ENCODE assay signal across 36 cellular contexts in the genomic region with DNA sequence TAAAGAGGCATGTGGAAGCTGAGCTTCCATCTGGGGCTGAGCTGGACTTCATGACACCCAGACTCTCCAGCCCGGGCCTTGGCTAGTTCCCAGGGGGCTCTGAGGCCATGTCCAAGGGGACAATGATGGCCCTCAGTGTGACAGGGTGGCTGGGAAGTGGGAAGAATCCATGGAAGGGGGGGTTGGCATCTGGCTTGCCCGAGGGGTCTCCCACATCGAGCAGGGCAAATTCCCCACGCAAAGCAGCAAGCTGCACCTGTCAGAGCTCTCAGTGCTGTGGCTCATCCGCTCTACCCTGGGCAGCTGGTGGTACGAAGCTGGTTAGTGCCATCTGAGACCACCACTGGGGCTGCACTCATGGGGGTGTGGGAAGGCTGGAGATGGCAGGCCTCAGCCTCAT. TPM values are rescaled to one million over a fixed set of nuclear protein-coding genes. Genes with fewer than 3 reads are reported as not detected.
"Had no signal": no experiment of that assay in that cellular context is flagged by ENCODE, and none has a peak within 500 bp of the region (broad histone marks: within the 10 kb centered on the region; RNA-seq: fewer than 3 reads in every experiment).

No MANE protein-coding gene starts in this region.

- H3K9me3 Mint-ChIP-seq: activated B cell treated with CpG ODN at 0.5 μM for 24 hours; activated CD4-positive, alpha-beta memory T cell treated with anti-CD3 and anti-CD28 coated beads, Interleukin-2, amount 10 ng/mL, durations not matched to agents 7 days and 5 days; activated CD4-positive, alpha-beta T cell treated with anti-CD3 and anti-CD28 coated beads, Interleukin-2, amount 10 ng/mL, durations not matched to agents 7 days and 5 days; activated naive CD4-positive, alpha-beta T cell treated with anti-CD3 and anti-CD28 coated beads, Interleukin-2, amount 10 ng/mL, durations not matched to agents 7 days and 5 days; activated naive CD4-positive, alpha-beta T cell treated with anti-CD3 and anti-CD28 coated beads, Interleukin-2, amount 50 U/mL, for 24 hours; activated naive CD8-positive, alpha-beta T cell treated with anti-CD3 and anti-CD28 coated beads, Interleukin-2, amount 10 ng/mL, durations not matched to agents 7 days and 5 days; activated naive CD8-positive, alpha-beta T cell treated with anti-CD3 and anti-CD28 coated beads, Interleukin-2, amount 50 U/mL, for 24 hours; activated T-cell treated with anti-CD3 and anti-CD28 coated beads, Interleukin-2, amount 50 U/mL, for 24 hours; activated T-helper 2 cell treated with anti-CD3 and anti-CD28 coated beads, Interferon-gamma antibody, Interleukin-2, Interleukin-4, amounts not matched to agents 10 μg/mL and 5 μg/mL and 100 μg/mL, durations not matched to agents 14 hours and 24 hours and 36 hours; brain; T-helper 1 cell treated with Interleukin-12 subunit alpha and Interleukin-12 subunit beta and Interleukin-4 antibody, amounts not matched to agents 30 μg/mL and 1 μg/mL, for 36 hours; T-helper 2 cell treated with Interferon-gamma antibody and Interleukin-4, amounts not matched to agents 5 μg/mL and 100 μg/mL, for 36 hours had no signal

- H3K4me3 ChIP-seq: ascending aorta, cardiac muscle cell had no signal

- H3K27ac Mint-ChIP-seq: activated B cell treated with CpG ODN at 0.5 μM for 24 hours; activated CD4-positive, alpha-beta memory T cell treated with anti-CD3 and anti-CD28 coated beads, Interleukin-2, amount 10 ng/mL, durations not matched to agents 7 days and 5 days; activated CD4-positive, alpha-beta T cell treated with anti-CD3 and anti-CD28 coated beads, Interleukin-2, amount 10 ng/mL, durations not matched to agents 7 days and 5 days; activated CD8-positive, alpha-beta memory T cell treated with anti-CD3 and anti-CD28 coated beads, Interleukin-2, amount 10 ng/mL, durations not matched to agents 7 days and 5 days; activated CD8-positive, alpha-beta T cell treated with anti-CD3 and anti-CD28 coated beads, Interleukin-2, amount 10 ng/mL, durations not matched to agents 7 days and 5 days; activated naive CD4-positive, alpha-beta T cell treated with anti-CD3 and anti-CD28 coated beads, Interleukin-2, amount 10 ng/mL, durations not matched to agents 7 days and 5 days; activated naive CD4-positive, alpha-beta T cell treated with anti-CD3 and anti-CD28 coated beads, Interleukin-2, amount 50 U/mL, for 24 hours; activated naive CD8-positive, alpha-beta T cell; activated naive CD8-positive, alpha-beta T cell treated with anti-CD3 and anti-CD28 coated beads, Interleukin-2, amount 10 ng/mL, durations not matched to agents 7 days and 5 days; activated naive CD8-positive, alpha-beta T cell treated with anti-CD3 and anti-CD28 coated beads, Interleukin-2, amount 50 U/mL, for 24 hours; activated T-cell treated with anti-CD3 and anti-CD28 coated beads, Interleukin-2, amount 50 U/mL, for 24 hours; activated T-helper 2 cell treated with anti-CD3 and anti-CD28 coated beads, Interferon-gamma antibody, Interleukin-2, Interleukin-4, amounts not matched to agents 10 μg/mL and 5 μg/mL and 100 μg/mL, durations not matched to agents 14 hours and 24 hours and 36 hours; brain; T-helper 1 cell treated with Interleukin-12 subunit alpha and Interleukin-12 subunit beta and Interleukin-4 antibody, amounts not matched to agents 30 μg/mL and 1 μg/mL, for 36 hours; T-helper 2 cell treated with Interferon-gamma antibody and Interleukin-4, amounts not matched to agents 5 μg/mL and 100 μg/mL, for 36 hours had no signal

- FAIRE-seq: bronchial epithelial cell, TTC549 had no signal

- DNase-seq: activated B cell treated with CpG ODN at 0.5 μM for 24 hours; activated CD4-positive, alpha-beta memory T cell treated with anti-CD3 and anti-CD28 coated beads, Interleukin-2, amount 10 ng/mL, durations not matched to agents 7 days and 5 days; activated CD4-positive, alpha-beta T cell treated with anti-CD3 and anti-CD28 coated beads for 48 hours; activated CD4-positive, alpha-beta T cell treated with anti-CD3 and anti-CD28 coated beads, Interleukin-2, amount 10 ng/mL, durations not matched to agents 7 days and 5 days; activated CD4-positive, alpha-beta T cell treated with anti-CD3 and anti-CD28 coated beads, Interleukin-2, amount 50 U/mL, for 48 hours; activated CD4-positive, CD25-positive, alpha-beta regulatory T cell treated with anti-CD3 and anti-CD28 coated beads, Interleukin-2, amount 50 U/mL, for 72 hours; activated CD8-positive, alpha-beta memory T cell treated with anti-CD3 and anti-CD28 coated beads for 24 hours; activated CD8-positive, alpha-beta memory T cell treated with anti-CD3 and anti-CD28 coated beads, Interleukin-2, amount 10 ng/mL, durations not matched to agents 7 days and 5 days; activated CD8-positive, alpha-beta memory T cell treated with anti-CD3 and anti-CD28 coated beads, Interleukin-2, amount 50 U/mL, for 48 hours; activated CD8-positive, alpha-beta T cell treated with anti-CD3 and anti-CD28 coated beads, Interleukin-2, amount 10 ng/mL, durations not matched to agents 7 days and 5 days; activated effector memory CD4-positive, alpha-beta T cell treated with Interleukin-2 at 50 U/mL for 16 hours; activated gamma-delta T cell; activated naive CD4-positive, alpha-beta T cell treated with anti-CD3 and anti-CD28 coated beads, Interleukin-2, amount 10 ng/mL, durations not matched to agents 7 days and 5 days; activated naive CD4-positive, alpha-beta T cell treated with Interleukin-2 at 50 U/mL for 16 hours; activated naive CD8-positive, alpha-beta T cell treated with anti-CD3 and anti-CD28 coated beads, Interleukin-2, amount 10 ng/mL, durations not matched to agents 7 days and 5 days; activated naive CD8-positive, alpha-beta T cell treated with anti-CD3 and anti-CD28 coated beads, Interleukin-2, amount 50 U/mL, for 24 hours; activated T-cell treated with anti-CD3 and anti-CD28 coated beads, Interleukin-2, amount 50 U/mL, for 24 hours; activated T-cell treated with anti-CD3 and anti-CD28 coated beads, Interleukin-2, amount 50 U/mL, for 48 hours; amygdala; anterior cingulate cortex; central memory CD4-positive, alpha-beta T cell; T-helper 1 cell; T-helper 2 cell; T-helper 9 cell had no signal

- H3K36me3 Mint-ChIP-seq: activated CD8-positive, alpha-beta memory T cell treated with anti-CD3 and anti-CD28 coated beads, Interleukin-2, amount 10 ng/mL, durations not matched to agents 7 days and 5 days; activated naive CD4-positive, alpha-beta T cell treated with anti-CD3 and anti-CD28 coated beads, Interleukin-2, amount 10 ng/mL, durations not matched to agents 7 days and 5 days; activated naive CD4-positive, alpha-beta T cell treated with anti-CD3 and anti-CD28 coated beads, Interleukin-2, amount 50 U/mL, for 24 hours; activated naive CD8-positive, alpha-beta T cell; activated naive CD8-positive, alpha-beta T cell treated with anti-CD3 and anti-CD28 coated beads, Interleukin-2, amount 10 ng/mL, durations not matched to agents 7 days and 5 days; brain had no signal

- H3K36me3 ChIP-seq: ascending aorta, cardiac muscle cell had no signal

- H3K27me3 ChIP-seq: ascending aorta, cardiac muscle cell had no signal

- ATAC-seq: activated CD8-positive, alpha-beta memory T cell treated with anti-CD3 and anti-CD28 coated beads, Interleukin-2, amount 10 ng/mL, durations not matched to agents 7 days and 5 days; activated CD8-positive, alpha-beta T cell treated with anti-CD3 and anti-CD28 coated beads, Interleukin-2, amount 10 ng/mL, durations not matched to agents 7 days and 5 days; activated naive CD8-positive, alpha-beta T cell treated with anti-CD3 and anti-CD28 coated beads, Interleukin-2, amount 50 U/mL, for 24 hours had no signal

- H3K27ac ChIP-seq: ascending aorta, cardiac muscle cell, VCaP had no signal

- H3K9me3 ChIP-seq: ascending aorta had no signal

- H3K4me3 Mint-ChIP-seq: activated B cell treated with CpG ODN at 0.5 μM for 24 hours; activated CD4-positive, alpha-beta memory T cell treated with anti-CD3 and anti-CD28 coated beads, Interleukin-2, amount 10 ng/mL, durations not matched to agents 7 days and 5 days; activated CD4-positive, alpha-beta T cell treated with anti-CD3 and anti-CD28 coated beads, Interleukin-2, amount 10 ng/mL, durations not matched to agents 7 days and 5 days; activated CD8-positive, alpha-beta memory T cell treated with anti-CD3 and anti-CD28 coated beads, Interleukin-2, amount 10 ng/mL, durations not matched to agents 7 days and 5 days; activated CD8-positive, alpha-beta T cell treated with anti-CD3 and anti-CD28 coated beads, Interleukin-2, amount 10 ng/mL, durations not matched to agents 7 days and 5 days; activated naive CD4-positive, alpha-beta T cell treated with anti-CD3 and anti-CD28 coated beads, Interleukin-2, amount 10 ng/mL, durations not matched to agents 7 days and 5 days; activated naive CD4-positive, alpha-beta T cell treated with anti-CD3 and anti-CD28 coated beads, Interleukin-2, amount 50 U/mL, for 24 hours; activated naive CD8-positive, alpha-beta T cell; activated naive CD8-positive, alpha-beta T cell treated with anti-CD3 and anti-CD28 coated beads, Interleukin-2, amount 10 ng/mL, durations not matched to agents 7 days and 5 days; activated naive CD8-positive, alpha-beta T cell treated with anti-CD3 and anti-CD28 coated beads, Interleukin-2, amount 50 U/mL, for 24 hours; activated T-cell treated with anti-CD3 and anti-CD28 coated beads, Interleukin-2, amount 50 U/mL, for 24 hours; brain; T-helper 1 cell treated with Interleukin-12 subunit alpha and Interleukin-12 subunit beta and Interleukin-4 antibody, amounts not matched to agents 30 μg/mL and 1 μg/mL, for 36 hours; T-helper 2 cell treated with Interferon-gamma antibody and Interleukin-4, amounts not matched to agents 5 μg/mL and 100 μg/mL, for 36 hours had no signal

- H3K4me1 ChIP-seq: ascending aorta had no signal

RNA-seq across cellular contexts. Expression of gene RFPL1, which starts 40.6 kb away (rescaled TPM):
- total RNA-seq: activated B cell treated with CpG ODN at 0.5 μM for 24 hours; activated CD4-positive, alpha-beta memory T cell treated with anti-CD3 and anti-CD28 coated beads, Interleukin-2, amount 10 ng/mL, durations not matched to agents 7 days and 5 days; activated CD4-positive, alpha-beta T cell treated with anti-CD3 and anti-CD28 coated beads, Interleukin-2, amount 10 ng/mL, durations not matched to agents 7 days and 5 days; activated CD8-positive, alpha-beta memory T cell treated with anti-CD3 and anti-CD28 coated beads, Interleukin-2, amount 10 ng/mL, durations not matched to agents 7 days and 5 days; activated CD8-positive, alpha-beta T cell treated with anti-CD3 and anti-CD28 coated beads, Interleukin-2, amount 10 ng/mL, durations not matched to agents 7 days and 5 days; activated naive CD8-positive, alpha-beta T cell treated with anti-CD3 and anti-CD28 coated beads, Interleukin-2, amount 10 ng/mL, durations not matched to agents 7 days and 5 days; activated T-helper 2 cell treated with anti-CD3 and anti-CD28 coated beads, Interferon-gamma antibody, Interleukin-2, Interleukin-4, amounts not matched to agents 10 μg/mL and 5 μg/mL and 100 μg/mL, durations not matched to agents 14 hours and 24 hours and 36 hours; ascending aorta; bronchial epithelial cell; cardiac muscle cell; cerebellum had no signal
- polyA plus RNA-seq: cardiac muscle cell had no signal
